19 cellular contexts compared by ENCODE assay signal in the genomic region with DNA sequence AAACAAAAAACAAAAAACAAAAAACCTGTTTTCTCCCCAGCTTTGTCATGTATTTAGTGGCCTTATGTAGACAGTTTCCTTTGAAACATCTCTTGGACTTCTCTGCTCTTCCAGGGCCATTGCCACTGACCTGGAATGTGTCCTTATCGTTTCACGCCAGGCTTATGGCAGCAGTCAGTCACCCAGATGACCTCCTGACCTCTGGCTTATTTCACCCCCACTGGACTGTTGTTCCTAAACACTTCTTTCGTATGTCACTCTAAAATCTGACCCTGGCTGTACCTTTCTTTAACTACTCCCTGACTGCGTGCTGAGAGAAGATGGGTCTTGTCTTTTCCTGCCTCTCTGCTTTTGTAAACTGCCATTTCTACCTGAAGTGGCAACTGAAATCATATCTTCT. TPM values are rescaled to one million over a fixed set of nuclear protein-coding genes. Genes with fewer than 3 reads are reported as not detected.
A peak's percentile ranks its signal among the peaks of the same experiment; 100 is the strongest.
DNase-seq lines count a peak whose midpoint lies in the region; ATAC-seq and TF ChIP-seq lines count a peak whose summit lies in the region.
"Had no signal": no experiment of that assay in that cellular context is flagged by ENCODE, and none has a peak within 500 bp of the region (broad histone marks: within the 10 kb centered on the region; RNA-seq: fewer than 3 reads in every experiment).

No MANE protein-coding gene starts in this region.

- H3K27ac Mint-ChIP-seq in activated CD4-positive, alpha-beta T cell treated with anti-CD3 and anti-CD28 coated beads, Interleukin-2, amount 10 ng/mL, durations not matched to agents 24 days and 14 days, result peak overlapping the region; percentile 72
- H3K27ac Mint-ChIP-seq in natural killer cell treated with Interleukin-12 subunit alpha and Interleukin-12 subunit beta and Interleukin-15 and Interleukin-18, amount 100 ng/mL, for 72 hours, result peak overlapping the region in 1 of 2 donors; percentile 74
- H3K27ac Mint-ChIP-seq in natural killer cell (no peak overlapping the region), immature natural killer cell (peak overlapping the region in 1 of 6 donors; percentile 9)
- peak overlapping the region; percentile 5 for H3K27ac Mint-ChIP-seq in dendritic cell treated with granulocyte-macrophage colony-stimulating factor and Interleukin-4, amounts not matched to agents 40 ng/mL and 50 ng/mL, for 4 days
- peak overlapping the region; percentile 18 for H3K27ac Mint-ChIP-seq in stimulated activated memory B cell treated with anti-CD40 and anti-IgM and Interleukin-4, amounts not matched to agents 10 μg/mL and 1 μg/mL and 100 μg/mL, for 72 hours

- DNase-seq in activated CD4-positive, alpha-beta T cell treated with anti-CD3 and anti-CD28 coated beads, Interleukin-2, amount 10 ng/mL, durations not matched to agents 24 days and 14 days, result no peak
- DNase-seq in activated CD4-positive, alpha-beta T cell treated with anti-CD3 and anti-CD28 coated beads for 4 hours, result no peak
- no peak for DNase-seq in natural killer cell treated with Interleukin-12 subunit alpha and Interleukin-12 subunit beta and Interleukin-15 and Interleukin-18, amount 100 ng/mL, for 72 hours (ENCODE audit: low spot score)
- DNase-seq in natural killer cell (no peak), immature natural killer cell (no peak), anterior cingulate cortex (lab: John Stamatoyannopoulos, UW) (no peak)
- DNase-seq: activated B cell treated with CpG ODN at 0.5 μM for 24 hours; adrenal gland; NCI-H1092; NCI-H2029 treated with DMSO at 0.1 percent for 48 hours; NCI-H345; OCI-M1; ovary; SIG-M5; stimulated activated CD4-positive, alpha-beta T cell treated with anti-CD3 and anti-CD28 coated beads, Interleukin-15, amount 100 ng/mL, for 24 hours; testis had no signal

- no peak for TF ChIP-seq CTCF in natural killer cell (IDR thresholded peaks at IDR 0.05)

- intact Hi-C loops in activated CD4-positive, alpha-beta T cell treated with anti-CD3 and anti-CD28 coated beads, Interleukin-2, amount 10 ng/mL, durations not matched to agents 24 days and 14 days (cut with micrococcal nuclease), result loop anchor here (5.0 kb wide), 1 partner anchor 431 kb away; no protein-coding TSS in a partner anchor
- intact Hi-C loops in natural killer cell (cut with micrococcal nuclease), result no loop called here
- intact Hi-C loops in dendritic cell treated with granulocyte-macrophage colony-stimulating factor and Interleukin-4, amounts not matched to agents 40 ng/mL and 50 ng/mL, for 4 days (cut with micrococcal nuclease), result no loop called here

- H3K4me3 Mint-ChIP-seq in activated CD4-positive, alpha-beta T cell treated with anti-CD3 and anti-CD28 coated beads, Interleukin-2, amount 10 ng/mL, durations not matched to agents 24 days and 14 days, result no peak overlapping the region
- H3K4me3 Mint-ChIP-seq in natural killer cell treated with Interleukin-12 subunit alpha and Interleukin-12 subunit beta and Interleukin-15 and Interleukin-18, amount 100 ng/mL, for 72 hours, result peak overlapping the region; percentile 12
- H3K4me3 Mint-ChIP-seq in natural killer cell (no peak overlapping the region), immature natural killer cell (no peak overlapping the region)
- H3K4me3 Mint-ChIP-seq in dendritic cell treated with granulocyte-macrophage colony-stimulating factor and Interleukin-4, amounts not matched to agents 40 ng/mL and 50 ng/mL, for 4 days, result no peak overlapping the region
- H3K4me3 Mint-ChIP-seq in stimulated activated memory B cell treated with anti-CD40 and anti-IgM and Interleukin-4, amounts not matched to agents 10 μg/mL and 1 μg/mL and 100 μg/mL, for 72 hours, result no peak overlapping the region
- H3K4me3 Mint-ChIP-seq: activated B cell treated with CpG ODN at 0.5 μM for 24 hours had no signal

- no peak for ATAC-seq in natural killer cell treated with Interleukin-12 subunit alpha and Interleukin-12 subunit beta and Interleukin-15 and Interleukin-18, amount 100 ng/mL, for 72 hours
- ATAC-seq in natural killer cell, result no peak
- no peak for ATAC-seq in stimulated activated memory B cell treated with anti-CD40 and anti-IgM and Interleukin-4, amounts not matched to agents 10 μg/mL and 1 μg/mL and 100 μg/mL, for 72 hours
- ATAC-seq: sciatic nerve had no signal

- peaks cover 49% of the 10 kb centered on the region for H3K36me3 Mint-ChIP-seq in activated CD4-positive, alpha-beta T cell treated with anti-CD3 and anti-CD28 coated beads, Interleukin-2, amount 10 ng/mL, durations not matched to agents 24 days and 14 days (ENCODE audit: low read depth)
- H3K36me3 Mint-ChIP-seq in natural killer cell treated with Interleukin-12 subunit alpha and Interleukin-12 subunit beta and Interleukin-15 and Interleukin-18, amount 100 ng/mL, for 72 hours, result peaks cover 31% of the 10 kb centered on the region
- H3K36me3 Mint-ChIP-seq in natural killer cell (peaks cover 7% of the 10 kb centered on the region), immature natural killer cell (peaks cover 9 to 25% (median 11%) of the 10 kb centered on the region in 3 donors)
- H3K36me3 Mint-ChIP-seq in dendritic cell treated with granulocyte-macrophage colony-stimulating factor and Interleukin-4, amounts not matched to agents 40 ng/mL and 50 ng/mL, for 4 days (ENCODE audit: low read depth), result peaks cover 85% of the 10 kb centered on the region
- peaks cover 36% of the 10 kb centered on the region for H3K36me3 Mint-ChIP-seq in stimulated activated memory B cell treated with anti-CD40 and anti-IgM and Interleukin-4, amounts not matched to agents 10 μg/mL and 1 μg/mL and 100 μg/mL, for 72 hours

- peaks cover 35% of the 10 kb centered on the region for H3K4me1 Mint-ChIP-seq in activated CD4-positive, alpha-beta T cell treated with anti-CD3 and anti-CD28 coated beads, Interleukin-2, amount 10 ng/mL, durations not matched to agents 24 days and 14 days
- H3K4me1 Mint-ChIP-seq in natural killer cell treated with Interleukin-12 subunit alpha and Interleukin-12 subunit beta and Interleukin-15 and Interleukin-18, amount 100 ng/mL, for 72 hours (ENCODE audit: low read depth in 2 of 2), result peaks cover 22 to 49% of the 10 kb centered on the region in 2 donors
- H3K4me1 Mint-ChIP-seq in natural killer cell, result peaks cover 27 to 32% of the 10 kb centered on the region in 2 donors
- H3K4me1 Mint-ChIP-seq in dendritic cell treated with granulocyte-macrophage colony-stimulating factor and Interleukin-4, amounts not matched to agents 40 ng/mL and 50 ng/mL, for 4 days (ENCODE audit: low read depth), result peaks cover 61% of the 10 kb centered on the region
- H3K4me1 Mint-ChIP-seq in stimulated activated memory B cell treated with anti-CD40 and anti-IgM and Interleukin-4, amounts not matched to agents 10 μg/mL and 1 μg/mL and 100 μg/mL, for 72 hours, result peaks cover 36% of the 10 kb centered on the region
- H3K4me1 Mint-ChIP-seq in immature natural killer cell, result peaks cover 14 to 51% of the 10 kb centered on the region in 2 donors

- H3K9me3 Mint-ChIP-seq in activated CD4-positive, alpha-beta T cell treated with anti-CD3 and anti-CD28 coated beads, Interleukin-2, amount 10 ng/mL, durations not matched to agents 24 days and 14 days, result no peaks in the 10 kb centered on the region
- no peaks in the 10 kb centered on the region for H3K9me3 Mint-ChIP-seq in natural killer cell treated with Interleukin-12 subunit alpha and Interleukin-12 subunit beta and Interleukin-15 and Interleukin-18, amount 100 ng/mL, for 72 hours
- H3K9me3 Mint-ChIP-seq in natural killer cell, result no peaks in the 10 kb centered on the region
- H3K9me3 Mint-ChIP-seq in dendritic cell treated with granulocyte-macrophage colony-stimulating factor and Interleukin-4, amounts not matched to agents 40 ng/mL and 50 ng/mL, for 4 days, result no peaks in the 10 kb centered on the region
- H3K9me3 Mint-ChIP-seq in stimulated activated memory B cell treated with anti-CD40 and anti-IgM and Interleukin-4, amounts not matched to agents 10 μg/mL and 1 μg/mL and 100 μg/mL, for 72 hours, result peaks cover 3% of the 10 kb centered on the region
- no peaks in the 10 kb centered on the region for H3K9me3 Mint-ChIP-seq in immature natural killer cell
- H3K9me3 Mint-ChIP-seq: activated B cell treated with CpG ODN at 0.5 μM for 24 hours had no signal

- H3K27me3 Mint-ChIP-seq in activated CD4-positive, alpha-beta T cell treated with anti-CD3 and anti-CD28 coated beads, Interleukin-2, amount 10 ng/mL, durations not matched to agents 24 days and 14 days, result no peaks in the 10 kb centered on the region
- no peaks in the 10 kb centered on the region for H3K27me3 Mint-ChIP-seq in natural killer cell treated with Interleukin-12 subunit alpha and Interleukin-12 subunit beta and Interleukin-15 and Interleukin-18, amount 100 ng/mL, for 72 hours
- H3K27me3 Mint-ChIP-seq in natural killer cell (ENCODE audit: low read depth in 2 of 2) (no peaks in the 10 kb centered on the region), immature natural killer cell (ENCODE audit: low read depth in 3 of 3) (peaks cover 0 to 1% (median 0%) of the 10 kb centered on the region in 3 donors)
- no peaks in the 10 kb centered on the region for H3K27me3 Mint-ChIP-seq in dendritic cell treated with granulocyte-macrophage colony-stimulating factor and Interleukin-4, amounts not matched to agents 40 ng/mL and 50 ng/mL, for 4 days
- H3K27me3 Mint-ChIP-seq in stimulated activated memory B cell treated with anti-CD40 and anti-IgM and Interleukin-4, amounts not matched to agents 10 μg/mL and 1 μg/mL and 100 μg/mL, for 72 hours, result no peaks in the 10 kb centered on the region
- H3K27me3 Mint-ChIP-seq: activated B cell treated with CpG ODN at 0.5 μM for 24 hours had no signal

RNA-seq across cellular contexts. Expression of gene LGALS8, which starts 9.1 kb away (rescaled TPM):
- total RNA-seq in activated CD4-positive, alpha-beta T cell treated with anti-CD3 and anti-CD28 coated beads, Interleukin-2, amount 10 ng/mL, durations not matched to agents 24 days and 14 days, result 68.9 and 71.9 TPM in 2 replicates
- total RNA-seq in natural killer cell treated with Interleukin-12 subunit alpha and Interleukin-12 subunit beta and Interleukin-15 and Interleukin-18, amount 100 ng/mL, for 72 hours, result 100 to 1,000 TPM in 1 of 2 donors, 10 to 100 TPM in 1; 88.2 to 119 TPM
- 100 to 1,000 TPM in 2 of 3 donors, 10 to 100 TPM in 1; 90.5 to 129 (median 114) TPM for total RNA-seq in natural killer cell
- 10 to 100 TPM; 24.9 to 43.6 (median 26.6) TPM for polyA plus RNA-seq in immature natural killer cell

Comparison
In these comparisons a context has a peak if more than half of its experiments do, and no peak if none do; other contexts are left out.
1. H3K27ac Mint-ChIP-seq: peak in activated CD4-positive, alpha-beta T cell treated with anti-CD3 and anti-CD28 coated beads, Interleukin-2, amount 10 ng/mL, durations not matched to agents 24 days and 14 days (single experiment), dendritic cell treated with granulocyte-macrophage colony-stimulating factor and Interleukin-4, amounts not matched to agents 40 ng/mL and 50 ng/mL, for 4 days (single experiment) and stimulated activated memory B cell treated with anti-CD40 and anti-IgM and Interleukin-4, amounts not matched to agents 10 μg/mL and 1 μg/mL and 100 μg/mL, for 72 hours (single experiment); none in natural killer cell (0 of 2).